ENCODE assay signal across 14 cellular contexts in genomic region chr20:5484346-5484745, GRCh38.
DNase-seq lines count a peak whose midpoint lies in the region; ATAC-seq and TF ChIP-seq lines count a peak whose summit lies in the region.
"Had no signal": no experiment of that assay in that cellular context is flagged by ENCODE, and none has a peak within 500 bp of the region (broad histone marks: within the 10 kb centered on the region; RNA-seq: fewer than 3 reads in every experiment).

No MANE protein-coding gene starts in this region.

- H3K9me3 Mint-ChIP-seq in stimulated activated naive CD8-positive, alpha-beta T cell treated with anti-CD3 and anti-CD28 coated beads, Interleukin-15, amount 100 ng/mL, for 72 hours = no peaks in the 10 kb centered on the region
- no peaks in the 10 kb centered on the region for H3K9me3 Mint-ChIP-seq in WTC11
- H3K9me3 Mint-ChIP-seq: CD4-positive, alpha-beta T cell; H9 had no signal

- peak overlapping the region; percentile 14 to 77 for H3K27ac Mint-ChIP-seq in stimulated activated naive CD8-positive, alpha-beta T cell treated with anti-CD3 and anti-CD28 coated beads, Interleukin-15, amount 100 ng/mL, for 72 hours
- H3K27ac Mint-ChIP-seq in WTC11 = no peak overlapping the region
- H3K27ac Mint-ChIP-seq: CD4-positive, alpha-beta T cell had no signal

- no peak for ATAC-seq in stimulated activated naive CD8-positive, alpha-beta T cell treated with anti-CD3 and anti-CD28 coated beads, Interleukin-15, amount 100 ng/mL, for 72 hours
- ATAC-seq in stimulated activated naive CD8-positive, alpha-beta T cell treated with anti-CD3 and anti-CD28 coated beads, Interleukin-15, Interleukin-2, amounts not matched to agents 100 U/mL and 50 U/mL, for 24 hours = no peak
- peak; percentile 44; the same call in 1 of the 2 replicates for ATAC-seq in WTC11

- DNase-seq in NCI-H146 (lab: John Stamatoyannopoulos, UW) (peak; percentile 7), NCI-H146 treated with DMSO at 0.1 percent for 48 hours (lab: John Stamatoyannopoulos, UW; ENCODE audit: unreplicated experiment) (no peak), WTC11 (ENCODE audit: low spot score) (no peak), GM19238 (ENCODE audit: insufficient read length, low spot score) (no peak), NCI-H1048 (lab: John Stamatoyannopoulos, UW) (no peak)
- no peak for DNase-seq in stimulated activated naive CD8-positive, alpha-beta T cell treated with anti-CD3 and anti-CD28 coated beads, Interleukin-15, amount 100 ng/mL, for 72 hours
- no peak for DNase-seq in stimulated activated naive CD8-positive, alpha-beta T cell treated with anti-CD3 and anti-CD28 coated beads, Interleukin-15, Interleukin-2, amounts not matched to agents 100 U/mL and 50 U/mL, for 24 hours
- no peak for DNase-seq in activated effector memory CD4-positive, alpha-beta T cell treated with anti-CD3 and anti-CD28 coated beads, Interleukin-2, amount 50 U/mL, for 16 hours
- DNase-seq: AML-193; Caco-2; CD4-positive, alpha-beta T cell; GDM1; GOT3; H9 had no signal

- H3K27me3 Mint-ChIP-seq in stimulated activated naive CD8-positive, alpha-beta T cell treated with anti-CD3 and anti-CD28 coated beads, Interleukin-15, amount 100 ng/mL, for 72 hours = peaks cover 8% of the 10 kb centered on the region
- H3K27me3 Mint-ChIP-seq in WTC11 (ENCODE audit: low read depth) = peaks cover 8% of the 10 kb centered on the region

- CTCF ChIA-PET in WTC11 (lab: Charles Lee) = interaction anchor here (1.0 to 2.0 kb wide), 4 partner anchors 21 to 81 kb away, joined by 3 to 9 read pairs (median 6); no protein-coding TSS in a partner anchor

- TF ChIP-seq CTCF in WTC11 (IDR thresholded peaks at IDR 0.05) = no peak

- H3K36me3 Mint-ChIP-seq in WTC11 = no peaks in the 10 kb centered on the region

- peaks cover 30% of the 10 kb centered on the region for H3K4me1 Mint-ChIP-seq in stimulated activated naive CD8-positive, alpha-beta T cell treated with anti-CD3 and anti-CD28 coated beads, Interleukin-15, amount 100 ng/mL, for 72 hours
- H3K4me1 Mint-ChIP-seq in WTC11 = peaks cover 6% of the 10 kb centered on the region; the same call in 1 of the 2 replicates

- POLR2A ChIA-PET in WTC11 (lab: Charles Lee) = no interaction called here

- no peak overlapping the region for H3K4me3 Mint-ChIP-seq in stimulated activated naive CD8-positive, alpha-beta T cell treated with anti-CD3 and anti-CD28 coated beads, Interleukin-15, amount 100 ng/mL, for 72 hours
- no peak overlapping the region for H3K4me3 Mint-ChIP-seq in WTC11
- H3K4me3 Mint-ChIP-seq: CD4-positive, alpha-beta T cell; H9 had no signal

TF ChIP-seq in WTC11, 78 proteins besides CTCF, POLR2A, EP300 and RAD21 (continues in another document):
- no peak for TF ChIP-seq NR1H2 (CRISPR knock-in tag; IDR thresholded peaks at IDR 0.05)
- no peak for TF ChIP-seq TCF7 (CRISPR knock-in tag; IDR thresholded peaks at IDR 0.05; ENCODE audit: low read depth)
- no peak for TF ChIP-seq ZNF425 (CRISPR knock-in tag; conservative IDR thresholded peaks at IDR 0.05)
- TF ChIP-seq E2F4 (CRISPR knock-in tag; IDR thresholded peaks at IDR 0.05; ENCODE audit: borderline replicate concordance, low read depth) = no peak
- no peak for TF ChIP-seq PRRX2 (CRISPR knock-in tag; IDR thresholded peaks at IDR 0.05)
- TF ChIP-seq CREM (CRISPR knock-in tag; IDR thresholded peaks at IDR 0.05) = no peak
- TF ChIP-seq STAT6 (CRISPR knock-in tag; conservative IDR thresholded peaks at IDR 0.05; ENCODE audit: low read depth) = no peak
- TF ChIP-seq ZNF219 (CRISPR knock-in tag; IDR thresholded peaks at IDR 0.05; ENCODE audit: borderline replicate concordance) = no peak
- TF ChIP-seq ZNF396 (CRISPR knock-in tag; IDR thresholded peaks at IDR 0.05; ENCODE audit: borderline replicate concordance) = no peak
- TF ChIP-seq KAT7 (CRISPR knock-in tag; IDR thresholded peaks at IDR 0.05; ENCODE audit: borderline replicate concordance) = no peak
- no peak for TF ChIP-seq ZBTB43 (CRISPR knock-in tag; IDR thresholded peaks at IDR 0.05)
- TF ChIP-seq ATF3 (CRISPR knock-in tag; conservative IDR thresholded peaks at IDR 0.05) = no peak
- no peak for TF ChIP-seq ESRRA (CRISPR knock-in tag; IDR thresholded peaks at IDR 0.05; ENCODE audit: borderline replicate concordance)
- TF ChIP-seq ZNF121 (CRISPR knock-in tag; IDR thresholded peaks at IDR 0.05) = no peak
- no peak for TF ChIP-seq ZNF281 (CRISPR knock-in tag; IDR thresholded peaks at IDR 0.05)
- no peak for TF ChIP-seq ETV6 (CRISPR knock-in tag; IDR thresholded peaks at IDR 0.05)
